In genomic region chr14:35533357-35534129, GRCh38 we compare ENCODE assay signal across 8 cellular contexts. TPM values are rescaled to one million over a fixed set of nuclear protein-coding genes. Genes with fewer than 3 reads are reported as not detected.
DNase-seq lines count a peak whose midpoint lies in the region; ATAC-seq, FAIRE-seq and TF ChIP-seq lines count a peak whose summit lies in the region.

No MANE protein-coding gene starts in this region.

- H3K4me1 Mint-ChIP-seq in WTC11 = peaks cover 11% of the 10 kb centered on the region

- TF ChIP-seq CTCF in WTC11 (IDR thresholded peaks at IDR 0.05) = no peak

- H3K27me3 Mint-ChIP-seq in WTC11 (ENCODE audit: low read depth) = peaks cover 92% of the 10 kb centered on the region

- H3K4me3 Mint-ChIP-seq in WTC11 = peak overlapping the region; percentile 70

- POLR2A ChIA-PET in WTC11 (lab: Charles Lee) = interaction anchor here (0.8 to 1.2 kb wide), 2 partner anchors 23 to 293 kb away, joined by 3 to 4 read pairs; partner anchors contain the start of gene BRMS1L

- peak; percentile 62 for FAIRE-seq in GM18507 (lab: Jason Lieb, UNC)

- peak; percentile 40 for DNase-seq in GM18507 (ENCODE audit: extremely low spot score, insufficient read length, low read depth)
- peak; percentile 78 for DNase-seq in NCI-H1694 treated with DMSO at 0.1 percent for 48 hours (lab: John Stamatoyannopoulos, UW)
- peak; percentile 98 for DNase-seq in WTC11 (ENCODE audit: low spot score)
- DNase-seq in cerebellar cortex (ENCODE audit: low spot score) = peak; percentile 72
- DNase-seq in left lobe of liver (ENCODE audit: low spot score) = peak; percentile 53
- DNase-seq in stimulated activated CD4-positive, alpha-beta T cell treated with anti-CD3 and anti-CD28 coated beads, Interleukin-2, amount 100 ng/mL, for 48 hours = peak; percentile 67 to 70
- DNase-seq in GF-D8 (lab: John Stamatoyannopoulos, UW) = no peak

- H3K27ac Mint-ChIP-seq in WTC11 = no peak overlapping the region

- CTCF ChIA-PET in WTC11 (lab: Charles Lee) = interaction anchor here (0.7 to 2.2 kb wide), 9 partner anchors 11 to 537 kb away, joined by 3 to 15 read pairs (median 3); no protein-coding TSS in a partner anchor

- H3K9me3 Mint-ChIP-seq in WTC11 = no peaks in the 10 kb centered on the region

- H3K36me3 Mint-ChIP-seq in WTC11 = no peaks in the 10 kb centered on the region

- peak; percentile 88 for ATAC-seq in HG02870 (IDR thresholded peaks at IDR 0.05; ENCODE audit: unreplicated experiment)
- ATAC-seq in WTC11 = peak; percentile 86
- peak; percentile 81 for ATAC-seq in left lobe of liver

TF ChIP-seq in WTC11, 78 proteins besides CTCF, POLR2A, EP300 and RAD21:
- TF ChIP-seq GABPB1 (CRISPR knock-in tag; IDR thresholded peaks at IDR 0.05) (peak; percentile 30; the same call in 1 of the 2 replicates), ZNF121 (CRISPR knock-in tag; IDR thresholded peaks at IDR 0.05) (no peak), RELA (CRISPR knock-in tag; IDR thresholded peaks at IDR 0.05; ENCODE audit: borderline replicate concordance) (peak; percentile 40; the same call in 1 of the 2 replicates), HMGXB4 (CRISPR knock-in tag; IDR thresholded peaks at IDR 0.05) (peak; percentile 63; the same call in 1 of the 2 replicates), FOXP1 (CRISPR knock-in tag; IDR thresholded peaks at IDR 0.05; ENCODE audit: borderline replicate concordance) (no peak), E2F1 (CRISPR knock-in tag; IDR thresholded peaks at IDR 0.05) (no peak), SP1 (CRISPR knock-in tag; conservative IDR thresholded peaks at IDR 0.05) (0 out of 2 replicates have a peak, but pooled peaks have one; percentile 21), ZBTB43 (CRISPR knock-in tag; IDR thresholded peaks at IDR 0.05) (no peak), JAZF1 (CRISPR knock-in tag; IDR thresholded peaks at IDR 0.05) (no peak), NFYB (CRISPR knock-in tag; conservative IDR thresholded peaks at IDR 0.05; ENCODE audit: low read depth) (0 out of 2 replicates have a peak, but pooled peaks have one; percentile 10), ARID4B (CRISPR knock-in tag; IDR thresholded peaks at IDR 0.05; ENCODE audit: borderline replicate concordance) (0 out of 2 replicates have a peak, but pooled peaks have one; percentile 25), MAX (CRISPR knock-in tag; IDR thresholded peaks at IDR 0.05) (peak; percentile 38; the same call in 1 of the 2 replicates), NR3C1 (CRISPR knock-in tag; conservative IDR thresholded peaks at IDR 0.05; ENCODE audit: low read depth) (0 out of 2 replicates have a peak, but pooled peaks have one; percentile 32), MYBL2 (CRISPR knock-in tag; IDR thresholded peaks at IDR 0.05) (0 out of 2 replicates have a peak, but pooled peaks have one; percentile 28), AR (CRISPR knock-in tag; IDR thresholded peaks at IDR 0.05) (no peak), TEAD1 (CRISPR knock-in tag; IDR thresholded peaks at IDR 0.05) (0 out of 2 replicates have a peak, but pooled peaks have one; percentile 31), TEAD4 (CRISPR knock-in tag; IDR thresholded peaks at IDR 0.05) (no peak)
TF ChIP-seq in WTC11: peak in this region for 10.

RNA-seq across cellular contexts. Expression of gene INSM2, which starts 0.4 kb away (rescaled TPM):
- total RNA-seq in WTC11 (2021) (0.07 TPM in 1 of 3 replicates, not detected in the others), left lobe of liver (not detected)
